Comparison of ENCODE assay signal across 20 cellular contexts in the genomic region with DNA sequence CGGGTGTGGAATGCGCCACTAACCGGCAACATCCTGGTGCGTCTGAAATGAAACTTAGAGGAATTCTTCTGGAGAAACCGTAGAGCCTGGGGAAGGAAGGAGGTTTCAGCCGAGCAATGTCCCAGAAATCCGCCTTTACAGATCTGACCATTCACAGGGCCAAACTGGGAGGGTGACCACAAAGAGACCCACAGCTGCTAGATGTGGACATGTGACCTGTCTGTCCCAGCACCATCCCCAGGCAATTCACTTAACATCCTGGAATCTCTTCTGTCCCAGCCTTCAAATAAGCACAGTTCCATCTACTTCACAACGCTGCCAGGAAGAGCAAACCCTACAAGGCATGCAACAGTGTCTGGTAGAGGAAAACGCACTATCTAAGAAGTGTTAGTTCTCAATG. TPM values are rescaled to one million over a fixed set of nuclear protein-coding genes. Genes with fewer than 3 reads are reported as not detected.
DNase-seq lines count a peak whose midpoint lies in the region; ATAC-seq and TF ChIP-seq lines count a peak whose summit lies in the region.
"Had no signal": no experiment of that assay in that cellular context is flagged by ENCODE, and none has a peak within 500 bp of the region (broad histone marks: within the 10 kb centered on the region; RNA-seq: fewer than 3 reads in every experiment).

No MANE protein-coding gene starts in this region.

- H3K9me3 ChIP-seq in trophoblast cell (ENCODE audit: insufficient read depth, low read depth, low read length) (peaks cover 2% of the 10 kb centered on the region), sigmoid colon (no peaks in the 10 kb centered on the region)
- H3K9me3 ChIP-seq: BLaER1 treated with 17β-estradiol and CSF1 and Interleukin-3, amounts not matched to agents 10 nM and 100 nM had no signal

- no peak overlapping the region for H4K8ac ChIP-seq in trophoblast cell (ENCODE audit: low read depth, low read length)

- H3K4me3 ChIP-seq in trophoblast cell (ENCODE audit: low read depth, low read length): no peak overlapping the region
- H3K4me3 ChIP-seq in sigmoid colon: no peak overlapping the region
- H3K4me3 ChIP-seq: BLaER1 treated with 17β-estradiol and CSF1 and Interleukin-3, amounts not matched to agents 10 nM and 100 nM; GM12878; GM23248 had no signal

- H3K4ac ChIP-seq in trophoblast cell (ENCODE audit: low read depth, low read length): no peak overlapping the region

- TF ChIP-seq POLR2A in sigmoid colon (IDR thresholded peaks at IDR 0.05): no peak

- H3K23ac ChIP-seq in trophoblast cell (ENCODE audit: low read length): no peak overlapping the region

- H3K4me1 Mint-ChIP-seq in activated naive CD4-positive, alpha-beta T cell treated with anti-CD3 and anti-CD28 coated beads, Interleukin-2, amount 10 ng/mL, durations not matched to agents 7 days and 5 days: peaks cover 4% of the 10 kb centered on the region

- H4K12ac ChIP-seq in trophoblast cell (ENCODE audit: low read depth, low read length): no peak overlapping the region

- no peak overlapping the region for H2BK5ac ChIP-seq in trophoblast cell (ENCODE audit: low read depth, low read length, poor library complexity)

- no peak for ATAC-seq in activated CD4-positive, CD25-positive, alpha-beta regulatory T cell treated with anti-CD3 and anti-CD28 coated beads, Interleukin-2, amount 50 U/mL, for 24 hours
- ATAC-seq: CD8-positive, alpha-beta T cell; GM12878; HCT116 had no signal

- no peak overlapping the region for H4K91ac ChIP-seq in trophoblast cell (ENCODE audit: low read depth, low read length)

- H3K79me2 ChIP-seq in trophoblast cell (ENCODE audit: control insufficient read depth, insufficient read depth, low read length, poor library complexity): no peaks in the 10 kb centered on the region

- CTCF ChIA-PET in activated naive CD4-positive, alpha-beta T cell treated with anti-CD3 and anti-CD28 coated beads, Interleukin-2, amount 10 ng/mL, durations not matched to agents 7 days and 5 days (lab: Charles Lee): no interaction called here

- H2AFZ ChIP-seq in trophoblast cell (ENCODE audit: insufficient read depth, low read length, poor library complexity): no peak overlapping the region
- H2AFZ ChIP-seq: GM23248 had no signal

- intact Hi-C loops in sigmoid colon (cut with DNase I): no loop called here

- H3K27ac Mint-ChIP-seq in activated naive CD4-positive, alpha-beta T cell treated with anti-CD3 and anti-CD28 coated beads, Interleukin-2, amount 10 ng/mL, durations not matched to agents 7 days and 5 days: peak overlapping the region; percentile 42
- H3K27ac Mint-ChIP-seq: CD8-positive, alpha-beta T cell; HFFc6; IgD-negative memory B cell had no signal

- H3K27me3 ChIP-seq in trophoblast cell (ENCODE audit: insufficient read depth, low read length): no peaks in the 10 kb centered on the region
- H3K27me3 ChIP-seq in sigmoid colon: no peaks in the 10 kb centered on the region
- H3K27me3 ChIP-seq: BLaER1 treated with 17β-estradiol and CSF1 and Interleukin-3, amounts not matched to agents 10 nM and 100 nM had no signal

- H3K14ac ChIP-seq in trophoblast cell (ENCODE audit: low read length): no peak overlapping the region

- H3K79me1 ChIP-seq in trophoblast cell (ENCODE audit: low read length): no peaks in the 10 kb centered on the region

- no peaks in the 10 kb centered on the region for H3K9me3 Mint-ChIP-seq in activated naive CD4-positive, alpha-beta T cell treated with anti-CD3 and anti-CD28 coated beads, Interleukin-2, amount 10 ng/mL, durations not matched to agents 7 days and 5 days
- H3K9me3 Mint-ChIP-seq: CD8-positive, alpha-beta T cell; HFFc6; IgD-negative memory B cell had no signal

- no peaks in the 10 kb centered on the region for H3K27me3 Mint-ChIP-seq in activated naive CD4-positive, alpha-beta T cell treated with anti-CD3 and anti-CD28 coated beads, Interleukin-2, amount 10 ng/mL, durations not matched to agents 7 days and 5 days

- peaks cover 19% of the 10 kb centered on the region for H3K36me3 Mint-ChIP-seq in activated naive CD4-positive, alpha-beta T cell treated with anti-CD3 and anti-CD28 coated beads, Interleukin-2, amount 10 ng/mL, durations not matched to agents 7 days and 5 days
- H3K36me3 Mint-ChIP-seq: IgD-negative memory B cell had no signal

- H3K9ac ChIP-seq in trophoblast cell (ENCODE audit: low read length): no peak overlapping the region
- H3K9ac ChIP-seq: BLaER1 treated with 17β-estradiol and CSF1 and Interleukin-3, amounts not matched to agents 10 nM and 100 nM; GM23248 had no signal

- H2AK5ac ChIP-seq in trophoblast cell (ENCODE audit: low read length): no peak overlapping the region

- WGBS in trophoblast cell (ENCODE audit: extremely low coverage, insufficient coverage, insufficient read length): no CpG with 5 or more reads among the region's 9 CpGs
- WGBS in sigmoid colon, 2 donors: 88 to 96% methylated on average over 9 of the region's 9 CpGs

- no peak overlapping the region for H3K4me2 ChIP-seq in trophoblast cell (ENCODE audit: low read length)
- H3K4me2 ChIP-seq: BLaER1 treated with 17β-estradiol and CSF1 and Interleukin-3, amounts not matched to agents 10 nM and 100 nM had no signal

- no peak for TF ChIP-seq EP300 in sigmoid colon (IDR thresholded peaks at IDR 0.05)

- H2BK120ac ChIP-seq in trophoblast cell (ENCODE audit: insufficient read depth, low read length, poor library complexity): no peak overlapping the region

- H3K4me1 ChIP-seq in trophoblast cell (ENCODE audit: control insufficient read depth in 1 of 2, insufficient read depth in 2 of 2, low read length in 2 of 2) (peaks cover 0 to 2% of the 10 kb centered on the region in 2 experiments), sigmoid colon (no peaks in the 10 kb centered on the region)

- H3K18ac ChIP-seq in trophoblast cell (ENCODE audit: low read length): no peak overlapping the region

- H2BK12ac ChIP-seq in trophoblast cell (ENCODE audit: low read length): no peak overlapping the region

- no peak overlapping the region for H3K4me3 Mint-ChIP-seq in activated naive CD4-positive, alpha-beta T cell treated with anti-CD3 and anti-CD28 coated beads, Interleukin-2, amount 10 ng/mL, durations not matched to agents 7 days and 5 days
- H3K4me3 Mint-ChIP-seq: CD8-positive, alpha-beta T cell; HFFc6; IgD-negative memory B cell had no signal

- peak overlapping the region; percentile 7 for H3K27ac ChIP-seq in trophoblast cell (ENCODE audit: low read depth, low read length)
- no peak overlapping the region for H3K27ac ChIP-seq in sigmoid colon
- H3K27ac ChIP-seq: BLaER1 treated with 17β-estradiol and CSF1 and Interleukin-3, amounts not matched to agents 10 nM and 100 nM; GM23248 had no signal

- H3K36me3 ChIP-seq in trophoblast cell (ENCODE audit: control insufficient read depth in 1 of 2, insufficient read depth in 2 of 2, low read length in 2 of 2) (peaks cover 42 to 47% of the 10 kb centered on the region in 2 experiments), sigmoid colon (peaks cover 4 to 61% (median 36%) of the 10 kb centered on the region in 4 donors)

- no peak for TF ChIP-seq CTCF in sigmoid colon (IDR thresholded peaks at IDR 0.05)

- no peak for DNase-seq in activated naive CD4-positive, alpha-beta T cell treated with anti-CD3 and anti-CD28 coated beads, Interleukin-2, amount 10 ng/mL, durations not matched to agents 7 days and 5 days
- DNase-seq in activated naive CD4-positive, alpha-beta T cell treated with Interleukin-2 at 50 U/mL for 16 hours: no peak
- DNase-seq in RPMI7951 (ENCODE audit: low read depth): peak; percentile 75
- peak; percentile 83 for DNase-seq in foreskin melanocyte
- DNase-seq in trophoblast cell: no peak
- DNase-seq in HuH-7.5 (ENCODE audit: low spot score): no peak
- no peak for DNase-seq in sigmoid colon
- DNase-seq: 8988T; Calu3; CD8-positive, alpha-beta T cell; DND-41; EL; GM23248; HFFc6 had no signal

RNA-seq across cellular contexts. Expression of a gene that starts 9.8 kb away (rescaled TPM):
- total RNA-seq in RPMI7951 (2014; rRNA removed; shearing (Covaris generic)): 17.5 and 21.6 TPM in 2 replicates
- 10.1 and 11.0 TPM in 2 replicates for polyA plus RNA-seq in trophoblast cell (2013)
- 10 to 100 TPM; 15.3 to 20.8 (median 17.9) TPM for total RNA-seq in sigmoid colon
- 10 to 100 TPM; 10.2 to 23.4 (median 14.3) TPM for polyA plus RNA-seq in sigmoid colon

RNA-seq across cellular contexts. Expression of a gene that starts 18.0 kb away (rescaled TPM):
- 285 and 426 TPM in 2 replicates for total RNA-seq in RPMI7951 (2014; rRNA removed; shearing (Covaris generic))
- polyA plus RNA-seq in trophoblast cell (2013): 21.6 and 23.0 TPM in 2 replicates
- total RNA-seq in sigmoid colon: 100 to 1,000 TPM; 126 to 219 (median 157) TPM
- 100 to 1,000 TPM; 395 to 513 (median 443) TPM for polyA plus RNA-seq in sigmoid colon

RNA-seq across cellular contexts. Expression of a gene that starts 22.9 kb away (rescaled TPM):
- total RNA-seq in RPMI7951 (2014; rRNA removed; shearing (Covaris generic)): 0.20 TPM in 1 of 2 replicates, not detected in the other
- polyA plus RNA-seq in trophoblast cell (2013): 2.7 and 3.0 TPM in 2 replicates
- not detected for total RNA-seq in sigmoid colon
- 10 to 100 TPM; 29.6 to 39.1 (median 35.4) TPM for polyA plus RNA-seq in sigmoid colon
- total RNA-seq: GM23248 had no signal
- polyA plus RNA-seq: AG04450, GM23248 had no signal

RNA-seq across cellular contexts. Expression of a gene that starts 44.2 kb away (rescaled TPM):
- total RNA-seq in RPMI7951 (2014; rRNA removed; shearing (Covaris generic)): 3.7 and 5.0 TPM in 2 replicates
- polyA plus RNA-seq in trophoblast cell (2013): 8.0 and 8.4 TPM in 2 replicates
- total RNA-seq in sigmoid colon: 1 to 10 TPM; 4.3 to 6.4 (median 5.5) TPM
- polyA plus RNA-seq in sigmoid colon: 1 to 10 TPM; 2.4 to 3.7 (median 3.0) TPM

RNA-seq across cellular contexts. Expression of a gene that starts 53.5 kb away (rescaled TPM):
- total RNA-seq in RPMI7951 (2014; rRNA removed; shearing (Covaris generic)): 17.9 and 21.7 TPM in 2 replicates
- polyA plus RNA-seq in trophoblast cell (2013): 20.0 and 21.1 TPM in 2 replicates
- 10 to 100 TPM; 13.2 to 21.3 (median 16.2) TPM for total RNA-seq in sigmoid colon
- 100 to 1,000 TPM in 1 of 3 donors, 10 to 100 TPM in 2; 83.5 to 127 (median 99.0) TPM for polyA plus RNA-seq in sigmoid colon

Comparison
In these comparisons a context has a peak if more than half of its experiments do, and no peak if none do; other contexts are left out.
1. DNase-seq: peak in RPMI7951 (single experiment) and foreskin melanocyte (single experiment); none in activated naive CD4-positive, alpha-beta T cell treated with anti-CD3 and anti-CD28 coated beads, Interleukin-2, amount 10 ng/mL, durations not matched to agents 7 days and 5 days (single experiment), activated naive CD4-positive, alpha-beta T cell treated with Interleukin-2 at 50 U/mL for 16 hours (single experiment), trophoblast cell (0 of 2), HuH-7.5 (single experiment) and sigmoid colon (single experiment).